ENCODE assay signal across 12 cellular contexts in the genomic region with DNA sequence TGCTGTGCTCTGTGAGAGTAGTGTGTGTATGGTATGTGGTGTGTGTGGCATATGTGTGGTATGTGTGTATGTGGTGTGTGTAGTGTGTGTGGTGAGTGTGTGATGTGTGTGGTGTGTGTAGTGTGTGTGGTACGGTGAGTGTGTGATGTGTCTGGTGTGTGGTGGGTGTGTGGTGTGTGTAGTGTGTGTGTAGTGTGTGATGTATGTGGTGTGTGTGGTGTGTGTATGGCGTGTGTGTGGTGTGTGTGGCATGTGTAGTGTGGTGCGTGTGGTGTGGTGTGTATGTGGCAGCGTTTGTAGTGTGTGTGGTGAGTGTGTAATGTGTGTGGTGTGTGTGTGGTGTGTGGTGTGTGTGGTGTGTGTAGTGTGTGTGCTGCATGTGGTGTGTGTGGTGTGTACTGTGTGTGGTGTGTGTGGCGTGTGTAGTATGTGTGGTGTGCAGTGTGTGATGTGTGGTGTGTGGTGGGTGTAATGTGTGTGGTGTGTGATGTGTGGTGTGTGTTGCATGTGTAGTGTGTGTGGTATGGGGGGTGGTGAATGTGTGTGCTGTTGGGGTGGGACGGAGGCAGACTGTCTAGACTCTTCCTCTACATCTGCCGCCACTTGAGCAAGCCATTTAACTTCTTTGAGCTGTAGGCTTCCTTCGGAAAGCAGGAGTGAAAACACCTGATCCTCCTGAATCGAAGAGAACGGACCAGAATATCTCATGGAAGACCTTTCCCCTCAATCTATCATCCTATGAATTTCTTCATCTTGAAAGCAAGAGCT. TPM values are rescaled to one million over a fixed set of nuclear protein-coding genes. Genes with fewer than 3 reads are reported as not detected.
DNase-seq lines count a peak whose midpoint lies in the region; ATAC-seq, FAIRE-seq and TF ChIP-seq lines count a peak whose summit lies in the region.
"Had no signal": no experiment of that assay in that cellular context is flagged by ENCODE, and none has a peak within 500 bp of the region (broad histone marks: within the 10 kb centered on the region; RNA-seq: fewer than 3 reads in every experiment).

No MANE protein-coding gene starts in this region.

- peaks cover 7% of the 10 kb centered on the region for H3K4me1 Mint-ChIP-seq in activated CD8-positive, alpha-beta T cell treated with anti-CD3 and anti-CD28 coated beads for 36 hours (ENCODE audit: low read depth)
- peaks cover 7% of the 10 kb centered on the region for H3K4me1 Mint-ChIP-seq in osteocyte (ENCODE audit: unreplicated experiment)
- peaks cover 10% of the 10 kb centered on the region for H3K4me1 Mint-ChIP-seq in Calu3 (ENCODE audit: low read depth, unreplicated experiment)
- H3K4me1 Mint-ChIP-seq in activated T-helper 1 cell treated with anti-CD3 and anti-CD28 coated beads, Interleukin-12 subunit alpha, Interleukin-12 subunit beta, Interleukin-2, Interleukin-4 antibody, amounts not matched to agents 30 ng/mL and 10 ng/mL and 1 ng/mL, durations not matched to agents 14 hours and 24 hours and 36 hours (ENCODE audit: low read depth): peaks cover 8% of the 10 kb centered on the region

- TF ChIP-seq POLR2A in A549 (IDR thresholded peaks at IDR 0.05; ENCODE audit: low read length): no peak

- peak overlapping the region; percentile 63 for H3K4me2 ChIP-seq in A549

- intact Hi-C loops in activated CD8-positive, alpha-beta T cell treated with anti-CD3 and anti-CD28 coated beads for 36 hours (cut with micrococcal nuclease): loop anchor here (5.0 kb wide), 1 partner anchor 84 kb away; no protein-coding TSS in a partner anchor
- intact Hi-C loops in Calu3 (cut with micrococcal nuclease; ENCODE audit: unreplicated experiment): loop anchor here (1.0 to 5.0 kb wide), 3 partner anchors 146 to 579 kb away; no protein-coding TSS in a partner anchor
- intact Hi-C loops in activated T-helper 1 cell treated with anti-CD3 and anti-CD28 coated beads, Interleukin-12 subunit alpha, Interleukin-12 subunit beta, Interleukin-2, Interleukin-4 antibody, amounts not matched to agents 30 ng/mL and 10 ng/mL and 1 ng/mL, durations not matched to agents 14 hours and 24 hours and 36 hours (cut with micrococcal nuclease): loop anchor here (5.0 to 10.0 kb wide), 2 partner anchors 314 to 1132 kb away; no protein-coding TSS in a partner anchor

- 22% methylated on average over 10 of the region's 10 CpGs for WGBS in A549 (ENCODE audit: missing lambda C conversion rate)

- no peaks in the 10 kb centered on the region for H3K9me3 Mint-ChIP-seq in activated CD8-positive, alpha-beta T cell treated with anti-CD3 and anti-CD28 coated beads for 36 hours
- H3K9me3 Mint-ChIP-seq in osteocyte (ENCODE audit: unreplicated experiment) (no peaks in the 10 kb centered on the region), Calu3 (ENCODE audit: low read depth, unreplicated experiment) (no peaks in the 10 kb centered on the region)
- no peaks in the 10 kb centered on the region for H3K9me3 Mint-ChIP-seq in activated T-helper 1 cell treated with anti-CD3 and anti-CD28 coated beads, Interleukin-12 subunit alpha, Interleukin-12 subunit beta, Interleukin-2, Interleukin-4 antibody, amounts not matched to agents 30 ng/mL and 10 ng/mL and 1 ng/mL, durations not matched to agents 14 hours and 24 hours and 36 hours
- H3K9me3 Mint-ChIP-seq: naive B cell had no signal

- DNase-seq in A549 (ENCODE audit: low read depth in 1 of 2, low spot score in 1 of 2): peak in 1 of 2 experiments; percentile 58
- DNase-seq in NCI-H1105 (lab: John Stamatoyannopoulos, UW): peak; percentile 85
- no peak for DNase-seq in activated CD8-positive, alpha-beta T cell treated with anti-CD3 and anti-CD28 coated beads for 36 hours
- DNase-seq in osteocyte (ENCODE audit: extremely low spot score, unreplicated experiment): no peak
- DNase-seq in Calu3: no peak
- no peak for DNase-seq in activated T-helper 1 cell treated with anti-CD3 and anti-CD28 coated beads, Interleukin-12 subunit alpha, Interleukin-12 subunit beta, Interleukin-2, Interleukin-4 antibody, amounts not matched to agents 30 ng/mL and 10 ng/mL and 1 ng/mL, durations not matched to agents 14 hours and 24 hours and 36 hours (ENCODE audit: low spot score)
- no peak for DNase-seq in activated CD8-positive, alpha-beta memory T cell treated with anti-CD3 and anti-CD28 coated beads, Interleukin-2, amount 50 U/mL, for 4 hours
- DNase-seq: left cardiac atrium, naive B cell had no signal

- H3K9me3 ChIP-seq in A549: no peaks in the 10 kb centered on the region

- no TSS peak for BruUV-seq in Calu3 (replicated peaks; lab: Mats Ljungman, UMichigan)

- H3K27ac ChIP-seq in A549: no peak overlapping the region

- no peaks in the 10 kb centered on the region for H3K36me3 Mint-ChIP-seq in activated CD8-positive, alpha-beta T cell treated with anti-CD3 and anti-CD28 coated beads for 36 hours (ENCODE audit: low read depth)
- H3K36me3 Mint-ChIP-seq in osteocyte (ENCODE audit: unreplicated experiment): no peaks in the 10 kb centered on the region
- H3K36me3 Mint-ChIP-seq in Calu3 (ENCODE audit: insufficient read depth, unreplicated experiment): no peaks in the 10 kb centered on the region
- no peaks in the 10 kb centered on the region for H3K36me3 Mint-ChIP-seq in activated T-helper 1 cell treated with anti-CD3 and anti-CD28 coated beads, Interleukin-12 subunit alpha, Interleukin-12 subunit beta, Interleukin-2, Interleukin-4 antibody, amounts not matched to agents 30 ng/mL and 10 ng/mL and 1 ng/mL, durations not matched to agents 14 hours and 24 hours and 36 hours (ENCODE audit: low read depth)

- TF ChIP-seq EP300 in A549 (IDR thresholded peaks at IDR 0.05): no peak

- POLR2A ChIA-PET in A549 (lab: Yijun Ruan, JAX): no interaction called here
- POLR2A ChIA-PET in activated CD8-positive, alpha-beta T cell treated with anti-CD3 and anti-CD28 coated beads for 36 hours (lab: Charles Lee): interaction anchor here (1.0 to 1.4 kb wide), 2 partner anchors 9 to 146 kb away, joined by 3 to 4 read pairs; no protein-coding TSS in a partner anchor

- H3K27me3 Mint-ChIP-seq in activated CD8-positive, alpha-beta T cell treated with anti-CD3 and anti-CD28 coated beads for 36 hours: no peaks in the 10 kb centered on the region
- H3K27me3 Mint-ChIP-seq in osteocyte (ENCODE audit: unreplicated experiment): peaks cover 23% of the 10 kb centered on the region
- no peaks in the 10 kb centered on the region for H3K27me3 Mint-ChIP-seq in Calu3 (ENCODE audit: unreplicated experiment)
- no peaks in the 10 kb centered on the region for H3K27me3 Mint-ChIP-seq in activated T-helper 1 cell treated with anti-CD3 and anti-CD28 coated beads, Interleukin-12 subunit alpha, Interleukin-12 subunit beta, Interleukin-2, Interleukin-4 antibody, amounts not matched to agents 30 ng/mL and 10 ng/mL and 1 ng/mL, durations not matched to agents 14 hours and 24 hours and 36 hours (ENCODE audit: insufficient read depth)

- CTCF ChIA-PET in A549 (lab: Yijun Ruan, JAX): interaction anchor here (0.6 to 18.6 kb wide), 18 partner anchors 9 to 1131 kb away, joined by 3 to 534 read pairs (median 6); a partner anchor contains a TSS
- CTCF ChIA-PET in activated CD8-positive, alpha-beta T cell treated with anti-CD3 and anti-CD28 coated beads for 36 hours (lab: Charles Lee): interaction anchor here (0.8 to 18.6 kb wide), 14 partner anchors 10 to 180 kb away, joined by 3 to 863 read pairs (median 22); a partner anchor contains a TSS
- CTCF ChIA-PET in Calu3 (lab: Charles Lee): interaction anchor here (0.7 to 6.5 kb wide), 11 partner anchors 13 to 391 kb away, joined by 3 to 221 read pairs (median 7); a partner anchor contains a TSS

- no peak for TF ChIP-seq RAD21 in A549 (conservative IDR thresholded peaks at IDR 0.05 in 1 of 2, IDR thresholded peaks at IDR 0.05 in 1 of 2)

- no peak for FAIRE-seq in A549 (lab: Jason Lieb, UNC)

- H3K4me3 ChIP-seq in A549: no peak overlapping the region

- no peak overlapping the region for H3K4me3 Mint-ChIP-seq in activated CD8-positive, alpha-beta T cell treated with anti-CD3 and anti-CD28 coated beads for 36 hours
- H3K4me3 Mint-ChIP-seq in osteocyte (ENCODE audit: unreplicated experiment): no peak overlapping the region
- H3K4me3 Mint-ChIP-seq in Calu3 (ENCODE audit: low read depth, unreplicated experiment): no peak overlapping the region
- no peak overlapping the region for H3K4me3 Mint-ChIP-seq in activated T-helper 1 cell treated with anti-CD3 and anti-CD28 coated beads, Interleukin-12 subunit alpha, Interleukin-12 subunit beta, Interleukin-2, Interleukin-4 antibody, amounts not matched to agents 30 ng/mL and 10 ng/mL and 1 ng/mL, durations not matched to agents 14 hours and 24 hours and 36 hours
- H3K4me3 Mint-ChIP-seq: naive B cell had no signal

- no peaks in the 10 kb centered on the region for H3K4me1 ChIP-seq in A549

- ATAC-seq in A549 (peak; percentile 59 to 70), GM18867 (IDR thresholded peaks at IDR 0.05; ENCODE audit: unreplicated experiment) (peak; percentile 22)
- peak; percentile 27 for ATAC-seq in activated CD8-positive, alpha-beta T cell treated with anti-CD3 and anti-CD28 coated beads for 36 hours
- ATAC-seq: activated CD4-positive, CD25-positive, alpha-beta regulatory T cell treated with anti-CD3 and anti-CD28 coated beads, Interleukin-2, amount 50 U/mL, for 24 hours had no signal

- no peak overlapping the region for H3K27ac Mint-ChIP-seq in activated CD8-positive, alpha-beta T cell treated with anti-CD3 and anti-CD28 coated beads for 36 hours
- H3K27ac Mint-ChIP-seq in osteocyte (ENCODE audit: unreplicated experiment): no peak overlapping the region
- H3K27ac Mint-ChIP-seq in Calu3 (ENCODE audit: unreplicated experiment): no peak overlapping the region
- H3K27ac Mint-ChIP-seq in activated T-helper 1 cell treated with anti-CD3 and anti-CD28 coated beads, Interleukin-12 subunit alpha, Interleukin-12 subunit beta, Interleukin-2, Interleukin-4 antibody, amounts not matched to agents 30 ng/mL and 10 ng/mL and 1 ng/mL, durations not matched to agents 14 hours and 24 hours and 36 hours: no peak overlapping the region
- H3K27ac Mint-ChIP-seq: naive B cell had no signal

- TF ChIP-seq CTCF in A549 (IDR thresholded peaks at IDR 0.05): no peak
- no peak for TF ChIP-seq CTCF in activated CD8-positive, alpha-beta T cell treated with anti-CD3 and anti-CD28 coated beads for 36 hours (IDR thresholded peaks at IDR 0.05)
- no peak for TF ChIP-seq CTCF in osteocyte (IDR thresholded peaks at IDR 0.05)
- no peak for TF ChIP-seq CTCF in Calu3 (IDR thresholded peaks at IDR 0.05; ENCODE audit: unreplicated experiment)

RNA-seq across cellular contexts. Expression of a gene that starts 33.5 kb away (rescaled TPM):
- polyA plus RNA-seq in A549 (2011; rRNA removed): not detected in 2 replicates
- polyA plus RNA-seq in A549 (2012; cell fraction: cytosol; rRNA removed): 0.01 TPM in 1 of 2 replicates, not detected in the other
- polyA plus RNA-seq in A549 (2012; cell fraction: nucleus; rRNA removed): not detected in 2 replicates
- polyA plus RNA-seq in A549 (2017; fragmentation: RNase III; extraction: RNeasy Plus Mini Kit Qiagen cat#74134 plus additional on column Dnase treatment): not detected in 3 replicates
- not detected in 2 replicates for polyA minus RNA-seq in A549 (2011; rRNA and poly(A)+ RNA removed)
- under 1 TPM in 1 of 2 experiments, not detected in 1; 0.25 TPM for total RNA-seq in activated CD8-positive, alpha-beta T cell treated with anti-CD3 and anti-CD28 coated beads for 36 hours
- not detected in 2 replicates for total RNA-seq in osteocyte
- total RNA-seq in Calu3 (2022): not detected in 2 replicates
- 0.07 and 0.08 TPM in 2 replicates for total RNA-seq in activated T-helper 1 cell treated with anti-CD3 and anti-CD28 coated beads, Interleukin-12 subunit alpha, Interleukin-12 subunit beta, Interleukin-2, Interleukin-4 antibody, amounts not matched to agents 30 ng/mL and 10 ng/mL and 1 ng/mL, durations not matched to agents 14 hours and 24 hours and 36 hours
- total RNA-seq: temporal lobe had no signal

RNA-seq across cellular contexts. Expression of a gene that starts 37.2 kb away (rescaled TPM):
- not detected in 2 replicates for polyA plus RNA-seq in A549 (2011; rRNA removed)
- not detected in 2 replicates for polyA plus RNA-seq in A549 (2012; cell fraction: cytosol; rRNA removed)
- polyA plus RNA-seq in A549 (2012; cell fraction: nucleus; rRNA removed): 0.01 TPM in 1 of 2 replicates, not detected in the other
- not detected in 3 replicates for polyA plus RNA-seq in A549 (2017; fragmentation: RNase III; extraction: RNeasy Plus Mini Kit Qiagen cat#74134 plus additional on column Dnase treatment)
- not detected in 2 replicates for polyA minus RNA-seq in A549 (2011; rRNA and poly(A)+ RNA removed)
- not detected for total RNA-seq in activated CD8-positive, alpha-beta T cell treated with anti-CD3 and anti-CD28 coated beads for 36 hours
- total RNA-seq in osteocyte: 0.70 and 0.86 TPM in 2 replicates
- not detected in 2 replicates for total RNA-seq in Calu3 (2022)
- total RNA-seq in activated T-helper 1 cell treated with anti-CD3 and anti-CD28 coated beads, Interleukin-12 subunit alpha, Interleukin-12 subunit beta, Interleukin-2, Interleukin-4 antibody, amounts not matched to agents 30 ng/mL and 10 ng/mL and 1 ng/mL, durations not matched to agents 14 hours and 24 hours and 36 hours: not detected in 2 replicates
